In the genomic region with DNA sequence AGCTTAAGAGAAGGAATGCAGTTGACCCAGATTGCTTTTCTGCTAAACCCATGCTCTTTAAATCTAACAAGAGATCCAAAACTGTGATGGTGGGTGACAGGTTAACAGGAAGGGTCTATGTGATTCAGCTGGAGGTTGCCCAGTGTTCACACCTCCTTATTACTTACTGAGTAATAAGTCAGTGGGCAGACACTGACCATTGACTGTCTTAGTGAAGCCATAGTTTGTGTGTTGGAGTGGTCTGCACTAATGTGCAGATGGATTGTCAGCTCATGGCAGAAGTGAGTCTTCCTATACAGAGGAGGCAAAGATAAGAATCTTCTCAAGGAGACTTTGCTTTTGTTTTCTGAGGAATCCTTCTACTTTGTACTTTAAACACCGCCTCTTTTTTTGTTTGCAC, we compare ENCODE assay signal across 8 cellular contexts. TPM values are rescaled to one million over a fixed set of nuclear protein-coding genes. Genes with fewer than 3 reads are reported as not detected.
DNase-seq lines count a peak whose midpoint lies in the region; ATAC-seq and TF ChIP-seq lines count a peak whose summit lies in the region.

No MANE protein-coding gene starts in this region.

- CTCF ChIA-PET in Panc1 (lab: Charles Lee): no interaction called here

- H3K9ac ChIP-seq in rectal smooth muscle tissue (ENCODE audit: low read length): peak overlapping the region; percentile 42

- in situ Hi-C loops in Panc1 (cut with HindIII; ENCODE audit: low pct_unique_long_range_greater_than_20kb, low sequenced_read_pairs): no loop called here

- peaks cover 22% of the 10 kb centered on the region for H3K4me1 ChIP-seq in Panc1 (ENCODE audit: control insufficient read depth, insufficient read depth, low read length)
- H3K4me1 ChIP-seq in esophagus (ENCODE audit: control insufficient read depth in 2 of 2, insufficient read depth in 2 of 2, low read length in 1 of 2): peaks cover 0 to 2% of the 10 kb centered on the region in 2 donors
- peaks cover 15% of the 10 kb centered on the region for H3K4me1 ChIP-seq in rectal smooth muscle tissue (ENCODE audit: control insufficient read depth, insufficient read depth, low read length)

- ATAC-seq in Panc1: no peak
- no peak for ATAC-seq in GM18519 (IDR thresholded peaks at IDR 0.05; ENCODE audit: low FRiP score, unreplicated experiment)
- ATAC-seq in HG03196 (IDR thresholded peaks at IDR 0.05; ENCODE audit: unreplicated experiment): no peak
- ATAC-seq in GM19351 (IDR thresholded peaks at IDR 0.05; ENCODE audit: unreplicated experiment): no peak
- ATAC-seq in GM21737 (IDR thresholded peaks at IDR 0.05; ENCODE audit: unreplicated experiment): no peak

- no peak for TF ChIP-seq CTCF in Panc1 (IDR thresholded peaks at IDR 0.05)

- H3K9me3 ChIP-seq in Panc1 (ENCODE audit: control insufficient read depth, insufficient read depth, low read depth, low read length) (no peaks in the 10 kb centered on the region), esophagus (ENCODE audit: control insufficient read depth in 2 of 2, insufficient read depth in 1 of 2, low read depth in 1 of 2, low read length in 1 of 2) (no peaks in the 10 kb centered on the region)

- TSS peak; percentile 66 for BruUV-seq in Panc1 (replicated peaks; lab: Mats Ljungman, UMichigan)

- peak; percentile 41 for DNase-seq in ELR (ENCODE audit: low read depth)
- DNase-seq in Panc1 (ENCODE audit: low read depth, low spot score): no peak

- intact Hi-C loops in Panc1 (cut with micrococcal nuclease; ENCODE audit: unreplicated experiment): no loop called here

- POLR2A ChIA-PET in Panc1 (lab: Charles Lee): no interaction called here

- WGBS in esophagus, 2 donors: 67 to 68% methylated on average over 1 of the region's 1 CpG

- H3K36me3 ChIP-seq in Panc1 (ENCODE audit: control insufficient read depth, insufficient read depth, low read length) (no peaks in the 10 kb centered on the region), esophagus (ENCODE audit: control insufficient read depth in 2 of 2, insufficient read depth in 2 of 2, low read length in 1 of 2) (no peaks in the 10 kb centered on the region), rectal smooth muscle tissue (ENCODE audit: control insufficient read depth, insufficient read depth, low read length) (no peaks in the 10 kb centered on the region)

- peak overlapping the region; percentile 67 to 82 for H3K4me3 ChIP-seq in Panc1 (ENCODE audit: low read depth in 2 of 2, low read length in 2 of 2)
- H3K4me3 ChIP-seq in esophagus (ENCODE audit: low read depth in 1 of 2, low read length in 2 of 2): peak overlapping the region in 1 of 2 donors; percentile 91
- H3K4me3 ChIP-seq in rectal smooth muscle tissue (ENCODE audit: low read length): peak overlapping the region; percentile 62

- peak overlapping the region; percentile 87 for H3K27ac ChIP-seq in Panc1 (ENCODE audit: low read length)
- H3K27ac ChIP-seq in esophagus (ENCODE audit: low read depth in 2 of 2, low read length in 1 of 2): peak overlapping the region; percentile 45 to 47
- peak overlapping the region; percentile 89 for H3K27ac ChIP-seq in rectal smooth muscle tissue (ENCODE audit: low read depth, low read length)

- H3K27me3 ChIP-seq in Panc1 (ENCODE audit: control insufficient read depth, insufficient read depth, low read length) (no peaks in the 10 kb centered on the region), esophagus (ENCODE audit: control insufficient read depth in 1 of 2, insufficient read depth in 2 of 2, low read length in 2 of 2) (no peaks in the 10 kb centered on the region), rectal smooth muscle tissue (ENCODE audit: control insufficient read depth, insufficient read depth, low read length) (no peaks in the 10 kb centered on the region)

RNA-seq across cellular contexts. Expression of a gene that starts 15.2 kb away (rescaled TPM):
- total RNA-seq in Panc1 (2021; ENCODE audit: unreplicated experiment): 29.6 TPM
- 16.2 TPM for polyA plus RNA-seq in Panc1 (2012; ENCODE audit: insufficient read length)
- polyA plus RNA-seq in esophagus: 10 to 100 TPM; 19.4 to 25.1 TPM

RNA-seq across cellular contexts. Expression of a gene that starts 18.2 kb away (rescaled TPM):
- total RNA-seq in Panc1 (2021; ENCODE audit: unreplicated experiment): 20.6 TPM
- 25.7 TPM for polyA plus RNA-seq in Panc1 (2012; ENCODE audit: insufficient read length)
- 10 to 100 TPM; 19.9 to 24.2 TPM for polyA plus RNA-seq in esophagus

RNA-seq across cellular contexts. Expression of a gene that starts 40.2 kb away (rescaled TPM):
- total RNA-seq in Panc1 (2021; ENCODE audit: unreplicated experiment): 0.36 TPM
- polyA plus RNA-seq in Panc1 (2012; ENCODE audit: insufficient read length): not detected
- 1 to 10 TPM; 4.2 to 5.4 TPM for polyA plus RNA-seq in esophagus
